11 cellular contexts compared by ENCODE assay signal in the genomic region with DNA sequence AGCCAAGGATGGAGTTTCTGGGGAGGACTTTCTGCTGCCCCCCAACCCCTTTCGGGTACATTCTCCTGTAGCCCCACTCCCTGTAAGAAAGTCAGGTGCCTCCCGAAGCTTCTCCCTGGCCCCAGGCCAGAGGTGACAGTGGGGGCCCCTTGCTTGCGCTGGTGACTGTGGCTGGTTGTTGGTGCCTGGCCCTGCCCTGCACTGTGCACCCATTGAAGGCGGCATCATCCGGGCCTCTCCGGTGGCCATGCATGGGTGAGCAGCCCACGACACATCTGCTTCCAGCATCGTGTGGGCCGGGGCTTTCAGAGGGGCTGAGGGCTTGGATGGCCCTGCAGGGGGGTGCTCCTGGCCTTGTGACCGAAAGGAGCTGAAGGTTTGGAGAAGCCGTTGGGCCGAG.
DNase-seq lines count a peak whose midpoint lies in the region; ATAC-seq and TF ChIP-seq lines count a peak whose summit lies in the region.
"Had no signal": no experiment of that assay in that cellular context is flagged by ENCODE, and none has a peak within 500 bp of the region (broad histone marks: within the 10 kb centered on the region; RNA-seq: fewer than 3 reads in every experiment).

No MANE protein-coding gene starts in this region.

- no peak for TF ChIP-seq EP300 in sigmoid colon (IDR thresholded peaks at IDR 0.05)

- H3K27me3 Mint-ChIP-seq in dendritic cell treated with granulocyte-macrophage colony-stimulating factor and Interleukin-4, amounts not matched to agents 40 ng/mL and 50 ng/mL, for 4 days = peaks cover 2% of the 10 kb centered on the region

- DNase-seq in DND-41 (no peak), NT2/D1 (ENCODE audit: low read depth, low spot score) (no peak), sigmoid colon (no peak), COLO668 (lab: John Stamatoyannopoulos, UW; ENCODE audit: unreplicated experiment) (no peak)
- no peak for DNase-seq in central memory CD4-positive, alpha-beta T cell
- DNase-seq: activated gamma-delta T cell; KG1; stimulated activated CD4-positive, alpha-beta T cell treated with anti-CD3 and anti-CD28 coated beads, Interleukin-1b, Interleukin-23, amount 100 ng/mL, for 48 hours had no signal

- H3K4me1 Mint-ChIP-seq in dendritic cell treated with granulocyte-macrophage colony-stimulating factor and Interleukin-4, amounts not matched to agents 40 ng/mL and 50 ng/mL, for 4 days (ENCODE audit: low read depth) = peaks cover 93% of the 10 kb centered on the region

- 71 to 87% methylated on average over 12 of the region's 12 CpGs for WGBS in sigmoid colon, 2 donors

- no peak for TF ChIP-seq POLR2A in sigmoid colon (IDR thresholded peaks at IDR 0.05)

- intact Hi-C loops in dendritic cell treated with granulocyte-macrophage colony-stimulating factor and Interleukin-4, amounts not matched to agents 40 ng/mL and 50 ng/mL, for 4 days (cut with micrococcal nuclease) = loop anchor here (5.0 kb wide), 1 partner anchor 35 kb away; no protein-coding TSS in a partner anchor
- intact Hi-C loops in sigmoid colon (cut with DNase I) = no loop called here

- H3K27me3 ChIP-seq in DND-41 (ENCODE audit: insufficient read depth, low read length, poor library complexity) = no peaks in the 10 kb centered on the region
- H3K27me3 ChIP-seq in NT2/D1 (ENCODE audit: insufficient read depth, insufficient read length) = no peaks in the 10 kb centered on the region
- no peaks in the 10 kb centered on the region for H3K27me3 ChIP-seq in sigmoid colon
- H3K27me3 ChIP-seq: ovary had no signal

- no peaks in the 10 kb centered on the region for H3K9me3 ChIP-seq in DND-41 (ENCODE audit: insufficient read depth, low read length, severe bottlenecking)
- no peaks in the 10 kb centered on the region for H3K9me3 ChIP-seq in NT2/D1 (ENCODE audit: insufficient read depth, low read length)
- no peaks in the 10 kb centered on the region for H3K9me3 ChIP-seq in sigmoid colon
- H3K9me3 ChIP-seq: ovary had no signal

- peak overlapping the region; percentile 87 for H3K27ac Mint-ChIP-seq in dendritic cell treated with granulocyte-macrophage colony-stimulating factor and Interleukin-4, amounts not matched to agents 40 ng/mL and 50 ng/mL, for 4 days

- ATAC-seq in DND-41 (ENCODE audit: insufficient read depth, low read depth) = no peak
- no peak for ATAC-seq in HG02970 (IDR thresholded peaks at IDR 0.05; ENCODE audit: low FRiP score, unreplicated experiment)

- no peak overlapping the region for H3K4me3 ChIP-seq in DND-41 (ENCODE audit: low read depth in 1 of 2, low read length in 2 of 2)
- H3K4me3 ChIP-seq in NT2/D1 (ENCODE audit: insufficient read length, low read depth) = no peak overlapping the region
- H3K4me3 ChIP-seq in sigmoid colon = no peak overlapping the region
- H3K4me3 ChIP-seq: ovary had no signal

- TF ChIP-seq CTCF in DND-41 (IDR thresholded peaks at IDR 0.05; ENCODE audit: borderline replicate concordance, extremely low read depth, low read length, poor library complexity, severe bottlenecking) (no peak), sigmoid colon (IDR thresholded peaks at IDR 0.05) (no peak)

- H3K9ac ChIP-seq in DND-41 (ENCODE audit: low read depth, low read length) (peak overlapping the region; percentile 66), NT2/D1 (ENCODE audit: insufficient read length, low read depth) (peak overlapping the region; percentile 17)

- no peaks in the 10 kb centered on the region for H3K9me3 Mint-ChIP-seq in dendritic cell treated with granulocyte-macrophage colony-stimulating factor and Interleukin-4, amounts not matched to agents 40 ng/mL and 50 ng/mL, for 4 days

- peaks cover 27% of the 10 kb centered on the region for H3K36me3 ChIP-seq in DND-41 (ENCODE audit: insufficient read depth, low read length)
- H3K36me3 ChIP-seq in NT2/D1 (ENCODE audit: insufficient read depth, insufficient read length, low read length) = peaks cover 29% of the 10 kb centered on the region
- no peaks in the 10 kb centered on the region for H3K36me3 ChIP-seq in sigmoid colon
- H3K36me3 ChIP-seq: ovary had no signal

- no peak overlapping the region for H2AFZ ChIP-seq in DND-41 (ENCODE audit: low read depth, low read length)

- H3K4me2 ChIP-seq in DND-41 (ENCODE audit: insufficient read depth, low read length) = peak overlapping the region; percentile 6; the same call in 1 of the 2 replicates

- H3K4me3 Mint-ChIP-seq in dendritic cell treated with granulocyte-macrophage colony-stimulating factor and Interleukin-4, amounts not matched to agents 40 ng/mL and 50 ng/mL, for 4 days = peak overlapping the region; percentile 40

- H4K20me1 ChIP-seq in DND-41 (ENCODE audit: insufficient read depth, low read length) = no peaks in the 10 kb centered on the region

- peaks cover 50% of the 10 kb centered on the region for H3K36me3 Mint-ChIP-seq in dendritic cell treated with granulocyte-macrophage colony-stimulating factor and Interleukin-4, amounts not matched to agents 40 ng/mL and 50 ng/mL, for 4 days (ENCODE audit: low read depth)

- H3K27ac ChIP-seq in DND-41 (ENCODE audit: low read length) = peak overlapping the region; percentile 99
- H3K27ac ChIP-seq in sigmoid colon = peak overlapping the region; percentile 45 to 100 (median 98)

- peaks cover 100% of the 10 kb centered on the region for H3K4me1 ChIP-seq in DND-41 (ENCODE audit: insufficient read depth, low read length)
- peaks cover 64% of the 10 kb centered on the region for H3K4me1 ChIP-seq in NT2/D1 (ENCODE audit: insufficient read depth, insufficient read length)
- H3K4me1 ChIP-seq in sigmoid colon = peaks cover 0 to 91% (median 86%) of the 10 kb centered on the region in 4 donors

- peaks cover 73% of the 10 kb centered on the region for H3K79me2 ChIP-seq in DND-41 (ENCODE audit: insufficient read depth, low read length)
